In genomic region chr19:34633806-34634205, GRCh38 we compare ENCODE assay signal across 39 cellular contexts. TPM values are rescaled to one million over a fixed set of nuclear protein-coding genes. Genes with fewer than 3 reads are reported as not detected.
"Had no signal": no experiment of that assay in that cellular context is flagged by ENCODE, and none has a peak within 500 bp of the region (broad histone marks: within the 10 kb centered on the region; RNA-seq: fewer than 3 reads in every experiment).

No MANE protein-coding gene starts in this region.

- H3K4me1 ChIP-seq: adrenal gland, ascending aorta, body of pancreas, breast epithelium had no signal

- H3K9me3 ChIP-seq: adrenal gland had no signal

- DNase-seq: activated effector memory CD4-positive, alpha-beta T cell treated with anti-CD3 and anti-CD28 coated beads, Interleukin-2, amount 50 U/mL, for 16 hours; activated effector memory CD4-positive, alpha-beta T cell treated with Interleukin-2 at 50 U/mL for 16 hours; activated gamma-delta T cell; activated gamma-delta T cell treated with Interleukin-2 at 50 U/mL for 16 hours; activated naive CD4-positive, alpha-beta T cell; activated naive CD4-positive, alpha-beta T cell treated with anti-CD3 and anti-CD28 coated beads for 36 hours; activated naive CD4-positive, alpha-beta T cell treated with anti-CD3 and anti-CD28 coated beads, Interleukin-2, amount 10 ng/mL, durations not matched to agents 7 days and 5 days; activated naive CD4-positive, alpha-beta T cell treated with anti-CD3 and anti-CD28 coated beads, Interleukin-2, amount 50 U/mL, for 16 hours; activated naive CD4-positive, alpha-beta T cell treated with Interleukin-2 at 50 U/mL for 16 hours; activated naive CD8-positive, alpha-beta T cell treated with anti-CD3 and anti-CD28 coated beads for 36 hours; activated naive CD8-positive, alpha-beta T cell treated with anti-CD3 and anti-CD28 coated beads, Interleukin-2, amount 10 ng/mL, durations not matched to agents 7 days and 5 days; activated naive CD8-positive, alpha-beta T cell treated with anti-CD3 and anti-CD28 coated beads, Interleukin-2, amount 50 U/mL, for 24 hours; activated T-cell treated with anti-CD3 and anti-CD28 coated beads, Interleukin-2, amount 50 U/mL, for 1 hour; activated T-cell treated with anti-CD3 and anti-CD28 coated beads, Interleukin-2, amount 50 U/mL, for 24 hours; activated T-cell treated with anti-CD3 and anti-CD28 coated beads, Interleukin-2, amount 50 U/mL, for 4 hours; activated T-cell treated with anti-CD3 and anti-CD28 coated beads, Interleukin-2, amount 50 U/mL, for 48 hours; activated T-cell treated with anti-CD3 and anti-CD28 coated beads, Interleukin-2, amount 50 U/mL, for 72 hours; adrenal gland; amniotic stem cell; amygdala; anterior cingulate cortex; aorta; body of pancreas; brain microvascular endothelial cell; caudate nucleus; central memory CD4-positive, alpha-beta T cell; cerebellar nuclear complex had no signal

- H3K27ac Mint-ChIP-seq: activated naive CD4-positive, alpha-beta T cell treated with anti-CD3 and anti-CD28 coated beads for 36 hours; activated naive CD4-positive, alpha-beta T cell treated with anti-CD3 and anti-CD28 coated beads, Interleukin-2, amount 10 ng/mL, durations not matched to agents 7 days and 5 days; activated naive CD4-positive, alpha-beta T cell treated with anti-CD3 and anti-CD28 coated beads, Interleukin-2, amount 50 U/mL, for 24 hours; activated naive CD4-positive, alpha-beta T cell treated with anti-CD3 and anti-CD28 coated beads, Interleukin-2, amount 50 U/mL, for 72 hours; activated naive CD8-positive, alpha-beta T cell; activated naive CD8-positive, alpha-beta T cell treated with anti-CD3 and anti-CD28 coated beads for 36 hours; activated naive CD8-positive, alpha-beta T cell treated with anti-CD3 and anti-CD28 coated beads, Interleukin-2, amount 10 ng/mL, durations not matched to agents 7 days and 5 days; activated naive CD8-positive, alpha-beta T cell treated with anti-CD3 and anti-CD28 coated beads, Interleukin-2, amount 50 U/mL, for 24 hours; activated T-cell treated with anti-CD3 and anti-CD28 coated beads, Interleukin-2, amount 50 U/mL, for 24 hours; activated T-cell treated with anti-CD3 and anti-CD28 coated beads, Interleukin-2, amount 50 U/mL, for 72 hours; activated T-helper 1 cell treated with anti-CD3 and anti-CD28 coated beads, Interleukin-12 subunit alpha, Interleukin-12 subunit beta, Interleukin-2, Interleukin-4 antibody, amounts not matched to agents 30 ng/mL and 10 ng/mL and 1 ng/mL, durations not matched to agents 14 hours and 24 hours and 36 hours; activated T-helper 17 cell treated with anti-CD3 and anti-CD28 coated beads, Interleukin-2, amount 50 U/mL, for 72 hours; activated T-helper 2 cell treated with anti-CD3 and anti-CD28 coated beads, Interferon-gamma antibody, Interleukin-2, Interleukin-4, amounts not matched to agents 10 μg/mL and 5 μg/mL and 100 μg/mL, durations not matched to agents 14 hours and 24 hours and 36 hours; brain had no signal

- H3K27me3 Mint-ChIP-seq: activated naive CD4-positive, alpha-beta T cell treated with anti-CD3 and anti-CD28 coated beads, Interleukin-2, amount 10 ng/mL, durations not matched to agents 7 days and 5 days; activated naive CD4-positive, alpha-beta T cell treated with anti-CD3 and anti-CD28 coated beads, Interleukin-2, amount 50 U/mL, for 24 hours; activated naive CD8-positive, alpha-beta T cell; activated naive CD8-positive, alpha-beta T cell treated with anti-CD3 and anti-CD28 coated beads for 36 hours; activated naive CD8-positive, alpha-beta T cell treated with anti-CD3 and anti-CD28 coated beads, Interleukin-2, amount 10 ng/mL, durations not matched to agents 7 days and 5 days; activated naive CD8-positive, alpha-beta T cell treated with anti-CD3 and anti-CD28 coated beads, Interleukin-2, amount 50 U/mL, for 24 hours; activated T-cell treated with anti-CD3 and anti-CD28 coated beads, Interleukin-2, amount 50 U/mL, for 24 hours; activated T-helper 17 cell treated with anti-CD3 and anti-CD28 coated beads, Interleukin-2, amount 50 U/mL, for 72 hours; brain; central memory CD8-positive, alpha-beta T cell had no signal

- ATAC-seq: activated naive CD4-positive, alpha-beta T cell treated with anti-CD3 and anti-CD28 coated beads, Interleukin-2, amount 50 U/mL, for 72 hours; activated naive CD8-positive, alpha-beta T cell treated with anti-CD3 and anti-CD28 coated beads, Interleukin-2, amount 50 U/mL, for 24 hours; activated T-cell treated with anti-CD3 and anti-CD28 coated beads, Interleukin-2, amount 50 U/mL, for 4 hours; activated T-cell treated with anti-CD3 and anti-CD28 coated beads, Interleukin-2, amount 50 U/mL, for 72 hours; activated T-helper 17 cell treated with anti-CD3 and anti-CD28 coated beads, Interleukin-2, amount 50 U/mL, for 72 hours; body of pancreas had no signal

- H3K36me3 Mint-ChIP-seq: activated naive CD4-positive, alpha-beta T cell treated with anti-CD3 and anti-CD28 coated beads, Interleukin-2, amount 10 ng/mL, durations not matched to agents 7 days and 5 days had no signal

- H3K4me1 Mint-ChIP-seq: activated naive CD4-positive, alpha-beta T cell treated with anti-CD3 and anti-CD28 coated beads, Interleukin-2, amount 10 ng/mL, durations not matched to agents 7 days and 5 days; activated naive CD4-positive, alpha-beta T cell treated with anti-CD3 and anti-CD28 coated beads, Interleukin-2, amount 50 U/mL, for 24 hours; activated naive CD8-positive, alpha-beta T cell treated with anti-CD3 and anti-CD28 coated beads for 36 hours; activated naive CD8-positive, alpha-beta T cell treated with anti-CD3 and anti-CD28 coated beads, Interleukin-2, amount 10 ng/mL, durations not matched to agents 7 days and 5 days; activated naive CD8-positive, alpha-beta T cell treated with anti-CD3 and anti-CD28 coated beads, Interleukin-2, amount 50 U/mL, for 24 hours; activated T-helper 17 cell treated with anti-CD3 and anti-CD28 coated beads, Interleukin-2, amount 50 U/mL, for 72 hours; brain; central memory CD8-positive, alpha-beta T cell had no signal

- FAIRE-seq: astrocyte had no signal

- H3K36me3 ChIP-seq: adrenal gland, ascending aorta, brain microvascular endothelial cell, breast epithelium, cardiac muscle cell had no signal

- H3K4me3 ChIP-seq: adrenal gland, ascending aorta, body of pancreas, breast epithelium, cardiac muscle cell had no signal

- H3K4me3 Mint-ChIP-seq: activated naive CD4-positive, alpha-beta T cell treated with anti-CD3 and anti-CD28 coated beads for 36 hours; activated naive CD4-positive, alpha-beta T cell treated with anti-CD3 and anti-CD28 coated beads, Interleukin-2, amount 10 ng/mL, durations not matched to agents 7 days and 5 days; activated naive CD4-positive, alpha-beta T cell treated with anti-CD3 and anti-CD28 coated beads, Interleukin-2, amount 50 U/mL, for 24 hours; activated naive CD8-positive, alpha-beta T cell; activated naive CD8-positive, alpha-beta T cell treated with anti-CD3 and anti-CD28 coated beads for 36 hours; activated naive CD8-positive, alpha-beta T cell treated with anti-CD3 and anti-CD28 coated beads, Interleukin-2, amount 10 ng/mL, durations not matched to agents 7 days and 5 days; activated naive CD8-positive, alpha-beta T cell treated with anti-CD3 and anti-CD28 coated beads, Interleukin-2, amount 50 U/mL, for 24 hours; activated T-cell treated with anti-CD3 and anti-CD28 coated beads, Interleukin-2, amount 50 U/mL, for 24 hours; activated T-cell treated with anti-CD3 and anti-CD28 coated beads, Interleukin-2, amount 50 U/mL, for 4 hours; activated T-cell treated with anti-CD3 and anti-CD28 coated beads, Interleukin-2, amount 50 U/mL, for 72 hours; activated T-helper 1 cell treated with anti-CD3 and anti-CD28 coated beads, Interleukin-12 subunit alpha, Interleukin-12 subunit beta, Interleukin-2, Interleukin-4 antibody, amounts not matched to agents 30 ng/mL and 10 ng/mL and 1 ng/mL, durations not matched to agents 14 hours and 24 hours and 36 hours; activated T-helper 17 cell treated with anti-CD3 and anti-CD28 coated beads, Interleukin-2, amount 50 U/mL, for 72 hours; brain; central memory CD8-positive, alpha-beta T cell had no signal

- H3K27ac ChIP-seq: adrenal gland, ascending aorta, body of pancreas, brain microvascular endothelial cell, breast epithelium, cardiac muscle cell had no signal

- H3K27me3 ChIP-seq: adrenal gland, ascending aorta, body of pancreas, brain microvascular endothelial cell, breast epithelium, cardiac muscle cell had no signal

RNA-seq across cellular contexts. Expression of gene SCGB2B2, which starts 43.2 kb away (rescaled TPM):
- total RNA-seq: activated T-helper 1 cell treated with anti-CD3 and anti-CD28 coated beads, Interleukin-12 subunit alpha, Interleukin-12 subunit beta, Interleukin-2, Interleukin-4 antibody, amounts not matched to agents 30 ng/mL and 10 ng/mL and 1 ng/mL, durations not matched to agents 14 hours and 24 hours and 36 hours; ascending aorta had no signal
- polyA plus RNA-seq: aorta had no signal
